Comparison of ENCODE assay signal across 38 cellular contexts in genomic region chr12:53638057-53638456, GRCh38.
"Had no signal": no experiment of that assay in that cellular context is flagged by ENCODE, and none has a peak within 500 bp of the region (broad histone marks: within the 10 kb centered on the region; RNA-seq: fewer than 3 reads in every experiment).

No MANE protein-coding gene starts in this region.

- DNase-seq: activated CD4-positive, alpha-beta memory T cell treated with anti-CD3 and anti-CD28 coated beads, Interleukin-2, amount 10 ng/mL, durations not matched to agents 7 days and 5 days; activated CD4-positive, alpha-beta T cell treated with anti-CD3 and anti-CD28 coated beads for 1 hour; activated CD4-positive, alpha-beta T cell treated with anti-CD3 and anti-CD28 coated beads for 36 hours; activated CD4-positive, alpha-beta T cell treated with anti-CD3 and anti-CD28 coated beads for 48 hours; activated CD4-positive, alpha-beta T cell treated with anti-CD3 and anti-CD28 coated beads, Interleukin-2, amount 10 ng/mL, durations not matched to agents 7 days and 5 days; activated CD4-positive, alpha-beta T cell treated with anti-CD3 and anti-CD28 coated beads, Interleukin-2, amount 50 U/mL, for 48 hours; activated CD4-positive, CD25-positive, alpha-beta regulatory T cell; activated CD8-positive, alpha-beta memory T cell treated with anti-CD3 and anti-CD28 coated beads for 24 hours; activated CD8-positive, alpha-beta memory T cell treated with anti-CD3 and anti-CD28 coated beads, Interleukin-2, amount 10 ng/mL, durations not matched to agents 7 days and 5 days; activated CD8-positive, alpha-beta memory T cell treated with anti-CD3 and anti-CD28 coated beads, Interleukin-2, amount 50 U/mL, for 48 hours; activated CD8-positive, alpha-beta T cell treated with anti-CD3 and anti-CD28 coated beads, Interleukin-2, amount 10 ng/mL, durations not matched to agents 7 days and 5 days; activated effector memory CD4-positive, alpha-beta T cell treated with Interleukin-2 at 50 U/mL for 16 hours; activated gamma-delta T cell; activated naive CD4-positive, alpha-beta T cell treated with anti-CD3 and anti-CD28 coated beads, Interleukin-2, amount 10 ng/mL, durations not matched to agents 7 days and 5 days; activated naive CD4-positive, alpha-beta T cell treated with Interleukin-2 at 50 U/mL for 16 hours; activated naive CD8-positive, alpha-beta T cell treated with anti-CD3 and anti-CD28 coated beads, Interleukin-2, amount 10 ng/mL, durations not matched to agents 7 days and 5 days; activated naive CD8-positive, alpha-beta T cell treated with anti-CD3 and anti-CD28 coated beads, Interleukin-2, amount 50 U/mL, for 24 hours; activated T-cell treated with anti-CD3 and anti-CD28 coated beads, Interleukin-2, amount 50 U/mL, for 24 hours; activated T-cell treated with anti-CD3 and anti-CD28 coated beads, Interleukin-2, amount 50 U/mL, for 48 hours; amygdala; anterior cingulate cortex; caudate nucleus; cerebellar nuclear complex; T-helper 2 cell; T-helper 9 cell had no signal

- FAIRE-seq: bronchial epithelial cell, TTC549 had no signal

- H3K4me3 ChIP-seq: ascending aorta, cardiac muscle cell had no signal

- H3K27ac ChIP-seq: ascending aorta, cardiac muscle cell, VCaP had no signal

- H3K27me3 ChIP-seq: ascending aorta, cardiac muscle cell had no signal

- H3K27me3 Mint-ChIP-seq: activated CD4-positive, alpha-beta memory T cell treated with anti-CD3 and anti-CD28 coated beads, Interleukin-2, amount 10 ng/mL, durations not matched to agents 7 days and 5 days; activated CD4-positive, alpha-beta T cell treated with anti-CD3 and anti-CD28 coated beads for 36 hours; activated CD4-positive, alpha-beta T cell treated with anti-CD3 and anti-CD28 coated beads, Interleukin-2, amount 10 ng/mL, durations not matched to agents 7 days and 5 days; activated naive CD4-positive, alpha-beta T cell treated with anti-CD3 and anti-CD28 coated beads, Interleukin-2, amount 50 U/mL, for 24 hours; activated naive CD8-positive, alpha-beta T cell; activated naive CD8-positive, alpha-beta T cell treated with anti-CD3 and anti-CD28 coated beads, Interleukin-2, amount 50 U/mL, for 24 hours; activated T-cell treated with anti-CD3 and anti-CD28 coated beads, Interleukin-2, amount 50 U/mL, for 24 hours; central memory CD8-positive, alpha-beta T cell had no signal

- H3K9me3 Mint-ChIP-seq: activated CD4-positive, alpha-beta memory T cell treated with anti-CD3 and anti-CD28 coated beads, Interleukin-2, amount 10 ng/mL, durations not matched to agents 7 days and 5 days; activated CD4-positive, alpha-beta T cell treated with anti-CD3 and anti-CD28 coated beads, Interleukin-2, amount 10 ng/mL, durations not matched to agents 7 days and 5 days; activated naive CD4-positive, alpha-beta T cell treated with anti-CD3 and anti-CD28 coated beads, Interleukin-2, amount 10 ng/mL, durations not matched to agents 7 days and 5 days; activated naive CD4-positive, alpha-beta T cell treated with anti-CD3 and anti-CD28 coated beads, Interleukin-2, amount 50 U/mL, for 24 hours; activated naive CD8-positive, alpha-beta T cell treated with anti-CD3 and anti-CD28 coated beads, Interleukin-2, amount 10 ng/mL, durations not matched to agents 7 days and 5 days; activated naive CD8-positive, alpha-beta T cell treated with anti-CD3 and anti-CD28 coated beads, Interleukin-2, amount 50 U/mL, for 24 hours; activated T-cell treated with anti-CD3 and anti-CD28 coated beads, Interleukin-2, amount 50 U/mL, for 24 hours; activated T-helper 2 cell treated with anti-CD3 and anti-CD28 coated beads, Interferon-gamma antibody, Interleukin-2, Interleukin-4, amounts not matched to agents 10 μg/mL and 5 μg/mL and 100 μg/mL, durations not matched to agents 14 hours and 24 hours and 36 hours; brain; central memory CD8-positive, alpha-beta T cell; T-helper 1 cell treated with Interleukin-12 subunit alpha and Interleukin-12 subunit beta and Interleukin-4 antibody, amounts not matched to agents 30 μg/mL and 1 μg/mL, for 36 hours; T-helper 2 cell treated with Interferon-gamma antibody and Interleukin-4, amounts not matched to agents 5 μg/mL and 100 μg/mL, for 36 hours had no signal

- H3K27ac Mint-ChIP-seq: activated CD4-positive, alpha-beta memory T cell treated with anti-CD3 and anti-CD28 coated beads, Interleukin-2, amount 10 ng/mL, durations not matched to agents 7 days and 5 days; activated CD4-positive, alpha-beta T cell treated with anti-CD3 and anti-CD28 coated beads for 36 hours; activated CD4-positive, alpha-beta T cell treated with anti-CD3 and anti-CD28 coated beads, Interleukin-2, amount 10 ng/mL, durations not matched to agents 7 days and 5 days; activated CD8-positive, alpha-beta memory T cell treated with anti-CD3 and anti-CD28 coated beads, Interleukin-2, amount 10 ng/mL, durations not matched to agents 7 days and 5 days; activated CD8-positive, alpha-beta T cell treated with anti-CD3 and anti-CD28 coated beads, Interleukin-2, amount 10 ng/mL, durations not matched to agents 7 days and 5 days; activated naive CD4-positive, alpha-beta T cell treated with anti-CD3 and anti-CD28 coated beads, Interleukin-2, amount 10 ng/mL, durations not matched to agents 7 days and 5 days; activated naive CD4-positive, alpha-beta T cell treated with anti-CD3 and anti-CD28 coated beads, Interleukin-2, amount 50 U/mL, for 24 hours; activated naive CD8-positive, alpha-beta T cell; activated naive CD8-positive, alpha-beta T cell treated with anti-CD3 and anti-CD28 coated beads, Interleukin-2, amount 10 ng/mL, durations not matched to agents 7 days and 5 days; activated naive CD8-positive, alpha-beta T cell treated with anti-CD3 and anti-CD28 coated beads, Interleukin-2, amount 50 U/mL, for 24 hours; activated T-cell treated with anti-CD3 and anti-CD28 coated beads, Interleukin-2, amount 50 U/mL, for 24 hours; activated T-helper 2 cell treated with anti-CD3 and anti-CD28 coated beads, Interferon-gamma antibody, Interleukin-2, Interleukin-4, amounts not matched to agents 10 μg/mL and 5 μg/mL and 100 μg/mL, durations not matched to agents 14 hours and 24 hours and 36 hours; brain; T-helper 1 cell treated with Interleukin-12 subunit alpha and Interleukin-12 subunit beta and Interleukin-4 antibody, amounts not matched to agents 30 μg/mL and 1 μg/mL, for 36 hours; T-helper 2 cell treated with Interferon-gamma antibody and Interleukin-4, amounts not matched to agents 5 μg/mL and 100 μg/mL, for 36 hours had no signal

- H3K36me3 ChIP-seq: ascending aorta, cardiac muscle cell had no signal

- ATAC-seq: activated CD4-positive, alpha-beta T cell treated with anti-CD3 and anti-CD28 coated beads for 36 hours; activated CD4-positive, CD25-positive, alpha-beta regulatory T cell treated with anti-CD3 and anti-CD28 coated beads, Interleukin-2, amount 50 U/mL, for 24 hours; activated CD8-positive, alpha-beta memory T cell treated with anti-CD3 and anti-CD28 coated beads, Interleukin-2, amount 10 ng/mL, durations not matched to agents 7 days and 5 days; activated CD8-positive, alpha-beta T cell treated with anti-CD3 and anti-CD28 coated beads, Interleukin-2, amount 10 ng/mL, durations not matched to agents 7 days and 5 days; activated naive CD8-positive, alpha-beta T cell treated with anti-CD3 and anti-CD28 coated beads, Interleukin-2, amount 50 U/mL, for 24 hours had no signal

- H3K4me1 Mint-ChIP-seq: activated CD4-positive, alpha-beta memory T cell treated with anti-CD3 and anti-CD28 coated beads, Interleukin-2, amount 10 ng/mL, durations not matched to agents 7 days and 5 days; activated CD4-positive, alpha-beta T cell treated with anti-CD3 and anti-CD28 coated beads for 36 hours; activated CD4-positive, alpha-beta T cell treated with anti-CD3 and anti-CD28 coated beads, Interleukin-2, amount 10 ng/mL, durations not matched to agents 7 days and 5 days; activated CD8-positive, alpha-beta memory T cell treated with anti-CD3 and anti-CD28 coated beads, Interleukin-2, amount 10 ng/mL, durations not matched to agents 7 days and 5 days; activated naive CD4-positive, alpha-beta T cell treated with anti-CD3 and anti-CD28 coated beads, Interleukin-2, amount 10 ng/mL, durations not matched to agents 7 days and 5 days; activated naive CD4-positive, alpha-beta T cell treated with anti-CD3 and anti-CD28 coated beads, Interleukin-2, amount 50 U/mL, for 24 hours; activated naive CD8-positive, alpha-beta T cell treated with anti-CD3 and anti-CD28 coated beads, Interleukin-2, amount 10 ng/mL, durations not matched to agents 7 days and 5 days; activated naive CD8-positive, alpha-beta T cell treated with anti-CD3 and anti-CD28 coated beads, Interleukin-2, amount 50 U/mL, for 24 hours; brain; central memory CD8-positive, alpha-beta T cell had no signal

- H3K9me3 ChIP-seq: ascending aorta had no signal

- H3K4me1 ChIP-seq: ascending aorta had no signal

- H3K36me3 Mint-ChIP-seq: activated CD8-positive, alpha-beta memory T cell treated with anti-CD3 and anti-CD28 coated beads, Interleukin-2, amount 10 ng/mL, durations not matched to agents 7 days and 5 days; activated naive CD4-positive, alpha-beta T cell treated with anti-CD3 and anti-CD28 coated beads, Interleukin-2, amount 10 ng/mL, durations not matched to agents 7 days and 5 days; activated naive CD8-positive, alpha-beta T cell treated with anti-CD3 and anti-CD28 coated beads, Interleukin-2, amount 10 ng/mL, durations not matched to agents 7 days and 5 days; brain had no signal

- H3K4me3 Mint-ChIP-seq: activated CD4-positive, alpha-beta memory T cell treated with anti-CD3 and anti-CD28 coated beads, Interleukin-2, amount 10 ng/mL, durations not matched to agents 7 days and 5 days; activated CD4-positive, alpha-beta T cell treated with anti-CD3 and anti-CD28 coated beads for 36 hours; activated CD4-positive, alpha-beta T cell treated with anti-CD3 and anti-CD28 coated beads, Interleukin-2, amount 10 ng/mL, durations not matched to agents 7 days and 5 days; activated CD8-positive, alpha-beta memory T cell treated with anti-CD3 and anti-CD28 coated beads, Interleukin-2, amount 10 ng/mL, durations not matched to agents 7 days and 5 days; activated CD8-positive, alpha-beta T cell treated with anti-CD3 and anti-CD28 coated beads, Interleukin-2, amount 10 ng/mL, durations not matched to agents 7 days and 5 days; activated naive CD4-positive, alpha-beta T cell treated with anti-CD3 and anti-CD28 coated beads, Interleukin-2, amount 10 ng/mL, durations not matched to agents 7 days and 5 days; activated naive CD4-positive, alpha-beta T cell treated with anti-CD3 and anti-CD28 coated beads, Interleukin-2, amount 50 U/mL, for 24 hours; activated naive CD8-positive, alpha-beta T cell; activated naive CD8-positive, alpha-beta T cell treated with anti-CD3 and anti-CD28 coated beads, Interleukin-2, amount 10 ng/mL, durations not matched to agents 7 days and 5 days; activated naive CD8-positive, alpha-beta T cell treated with anti-CD3 and anti-CD28 coated beads, Interleukin-2, amount 50 U/mL, for 24 hours; activated T-cell treated with anti-CD3 and anti-CD28 coated beads, Interleukin-2, amount 50 U/mL, for 24 hours; brain; central memory CD8-positive, alpha-beta T cell; T-helper 1 cell treated with Interleukin-12 subunit alpha and Interleukin-12 subunit beta and Interleukin-4 antibody, amounts not matched to agents 30 μg/mL and 1 μg/mL, for 36 hours; T-helper 2 cell treated with Interferon-gamma antibody and Interleukin-4, amounts not matched to agents 5 μg/mL and 100 μg/mL, for 36 hours had no signal
